ENCODE assay signal across 8 cellular contexts in the genomic region with DNA sequence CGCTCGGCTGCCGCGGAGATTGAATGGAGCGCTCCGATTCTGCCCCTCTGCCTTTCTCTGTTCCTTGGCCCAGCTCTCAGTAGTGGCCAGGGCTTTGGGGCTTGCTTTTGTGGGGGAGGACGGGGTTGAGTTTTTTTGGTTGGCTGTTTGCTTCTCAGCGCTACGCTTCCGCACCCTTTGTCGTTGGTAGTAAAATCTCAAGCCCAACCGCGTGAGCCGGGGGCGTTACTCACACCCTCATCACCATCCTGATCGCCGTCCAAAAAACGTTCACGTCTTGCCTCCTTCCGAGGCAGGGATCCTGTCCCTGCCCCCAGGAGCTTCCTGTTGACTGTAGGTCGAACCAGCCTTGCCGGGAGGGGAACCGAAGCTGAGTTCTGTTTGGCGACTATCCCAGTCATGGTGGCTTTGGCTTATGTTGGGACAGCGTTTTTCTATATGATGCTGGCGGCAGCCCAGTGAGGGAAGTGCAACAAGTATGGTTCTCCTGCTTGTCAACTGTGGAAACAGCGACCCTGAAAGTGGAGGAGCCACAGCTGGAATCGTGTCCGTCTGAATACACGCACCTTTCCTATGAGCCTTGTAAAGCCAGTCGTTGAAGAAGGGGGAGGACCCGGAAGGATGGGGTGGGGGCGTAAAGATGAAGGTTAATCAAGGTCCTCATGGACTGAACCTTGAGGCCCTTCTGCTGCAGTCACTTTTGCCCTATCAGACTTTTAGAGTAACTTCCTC. TPM values are rescaled to one million over a fixed set of nuclear protein-coding genes. Genes with fewer than 3 reads are reported as not detected.
A peak's percentile ranks its signal among the peaks of the same experiment; 100 is the strongest.
DNase-seq lines count a peak whose midpoint lies in the region; ATAC-seq and TF ChIP-seq lines count a peak whose summit lies in the region.

No MANE protein-coding gene starts in this region.

- peak overlapping the region; percentile 99 for H3K9ac ChIP-seq in skeletal muscle satellite cell (ENCODE audit: low read depth, low read length)

- DNase-seq in DMS153 treated with DMSO at 0.1 percent for 48 hours (lab: John Stamatoyannopoulos, UW; ENCODE audit: unreplicated experiment) (peak; percentile 3), T-helper 22 cell (ENCODE audit: low read depth) (peak; percentile 54), astrocyte of the cerebellum (ENCODE audit: low read depth) (peak; percentile 64), iPS DF 6.9 (ENCODE audit: low read depth, low spot score) (no peak), COLO829 (ENCODE audit: low spot score) (no peak)
- DNase-seq in Jurkat, Clone E6-1 (ENCODE audit: low read depth, low spot score), result peak; percentile 74

- H3K27me3 ChIP-seq in iPS DF 6.9 (ENCODE audit: control insufficient read depth, insufficient read depth, low read length) (no peaks in the 10 kb centered on the region), skeletal muscle satellite cell (ENCODE audit: control insufficient read depth, insufficient read depth, low read length) (no peaks in the 10 kb centered on the region)

- peak overlapping the region; percentile 93 for H3K4me2 ChIP-seq in skeletal muscle satellite cell (ENCODE audit: low read length)

- WGBS in iPS DF 6.9 (ENCODE audit: insufficient coverage, insufficient read length), result no CpG with 5 or more reads among the region's 33 CpGs

- H3K9me3 ChIP-seq in iPS DF 6.9 (ENCODE audit: control insufficient read depth, insufficient read depth, low read length) (no peaks in the 10 kb centered on the region), skeletal muscle satellite cell (replicated peaks; ENCODE audit: low read length) (no peaks in the 10 kb centered on the region)

- no peaks in the 10 kb centered on the region for H3K4me1 ChIP-seq in iPS DF 6.9 (ENCODE audit: control insufficient read depth, insufficient read depth, low read length)
- H3K4me1 ChIP-seq in skeletal muscle satellite cell (ENCODE audit: control insufficient read depth, insufficient read depth, low read length), result peaks cover 25% of the 10 kb centered on the region

- no peak for TF ChIP-seq CTCF in astrocyte of the cerebellum (IDR thresholded peaks at IDR 0.05; ENCODE audit: low read depth, low read length, missing control alignments)

- in situ Hi-C loops in astrocyte of the cerebellum (cut with HindIII; ENCODE audit: low sequenced_read_pairs), result no loop called here

- peak overlapping the region; percentile 80 for H3K4me3 ChIP-seq in Jurkat, Clone E6-1 (ENCODE audit: low read length)
- H3K4me3 ChIP-seq in astrocyte of the cerebellum (ENCODE audit: low read depth, low read length) (peak overlapping the region; percentile 97), iPS DF 6.9 (ENCODE audit: low read length) (peak overlapping the region; percentile 85; the same call in 1 of the 2 replicates), skeletal muscle satellite cell (ENCODE audit: low read length) (peak overlapping the region; percentile 98)

- H3K36me3 ChIP-seq in iPS DF 6.9 (ENCODE audit: control insufficient read depth, insufficient read depth, low read length) (no peaks in the 10 kb centered on the region), skeletal muscle satellite cell (ENCODE audit: insufficient read depth, low read length) (no peaks in the 10 kb centered on the region)

- H3K27ac ChIP-seq in iPS DF 6.9 (ENCODE audit: low read length), result no peak overlapping the region

- ATAC-seq in GM21576 (IDR thresholded peaks at IDR 0.05; ENCODE audit: unreplicated experiment), result peak; percentile 37

RNA-seq across cellular contexts. Expression of a gene that starts 0.8 kb away (rescaled TPM):
- 6.2 TPM for polyA plus RNA-seq in Jurkat, Clone E6-1 (2012; ENCODE audit: insufficient read depth, insufficient read length)
- total RNA-seq in skeletal muscle satellite cell (2012; rRNA removed), result 86.7 and 110 TPM in 2 replicates

Comparison
In these comparisons a context has a peak if more than half of its experiments do, and no peak if none do; other contexts are left out.
1. DNase-seq: peak in DMS153 treated with DMSO at 0.1 percent for 48 hours (single experiment), Jurkat, Clone E6-1 (single experiment), T-helper 22 cell (single experiment) and astrocyte of the cerebellum (single experiment); none in iPS DF 6.9 (single experiment) and COLO829 (single experiment).
2. Peak in every context shown above with its lines, with median percentiles within 50 percentile points of each other: H3K4me3 ChIP-seq.